In genomic region chr2:72931280-72931910, GRCh38 we compare ENCODE assay signal across 1 cellular context.
TF ChIP-seq lines count a peak whose summit lies in the region.

No MANE protein-coding gene starts in this region.

TF ChIP-seq in GM12878, 131 proteins besides CTCF, POLR2A, EP300 and RAD21 (continued from another document):
- TF ChIP-seq ATF2 (IDR thresholded peaks at IDR 0.05; ENCODE audit: low read length), result no peak
- TF ChIP-seq PAX8 (IDR thresholded peaks at IDR 0.05), result no peak
- no peak for TF ChIP-seq MYB (IDR thresholded peaks at IDR 0.05; ENCODE audit: borderline replicate concordance, low read depth, low read length)
- no peak for TF ChIP-seq ZNF687 (IDR thresholded peaks at IDR 0.05)
- TF ChIP-seq CHD1 (IDR thresholded peaks at IDR 0.05; ENCODE audit: low read depth, low read length), result no peak
- TF ChIP-seq STAT3 (IDR thresholded peaks at IDR 0.05; ENCODE audit: low read depth, low read length), result no peak
- TF ChIP-seq FOS (IDR thresholded peaks at IDR 0.05; ENCODE audit: borderline replicate concordance, extremely low read depth, insufficient read length), result no peak
- TF ChIP-seq, protein P1, sequence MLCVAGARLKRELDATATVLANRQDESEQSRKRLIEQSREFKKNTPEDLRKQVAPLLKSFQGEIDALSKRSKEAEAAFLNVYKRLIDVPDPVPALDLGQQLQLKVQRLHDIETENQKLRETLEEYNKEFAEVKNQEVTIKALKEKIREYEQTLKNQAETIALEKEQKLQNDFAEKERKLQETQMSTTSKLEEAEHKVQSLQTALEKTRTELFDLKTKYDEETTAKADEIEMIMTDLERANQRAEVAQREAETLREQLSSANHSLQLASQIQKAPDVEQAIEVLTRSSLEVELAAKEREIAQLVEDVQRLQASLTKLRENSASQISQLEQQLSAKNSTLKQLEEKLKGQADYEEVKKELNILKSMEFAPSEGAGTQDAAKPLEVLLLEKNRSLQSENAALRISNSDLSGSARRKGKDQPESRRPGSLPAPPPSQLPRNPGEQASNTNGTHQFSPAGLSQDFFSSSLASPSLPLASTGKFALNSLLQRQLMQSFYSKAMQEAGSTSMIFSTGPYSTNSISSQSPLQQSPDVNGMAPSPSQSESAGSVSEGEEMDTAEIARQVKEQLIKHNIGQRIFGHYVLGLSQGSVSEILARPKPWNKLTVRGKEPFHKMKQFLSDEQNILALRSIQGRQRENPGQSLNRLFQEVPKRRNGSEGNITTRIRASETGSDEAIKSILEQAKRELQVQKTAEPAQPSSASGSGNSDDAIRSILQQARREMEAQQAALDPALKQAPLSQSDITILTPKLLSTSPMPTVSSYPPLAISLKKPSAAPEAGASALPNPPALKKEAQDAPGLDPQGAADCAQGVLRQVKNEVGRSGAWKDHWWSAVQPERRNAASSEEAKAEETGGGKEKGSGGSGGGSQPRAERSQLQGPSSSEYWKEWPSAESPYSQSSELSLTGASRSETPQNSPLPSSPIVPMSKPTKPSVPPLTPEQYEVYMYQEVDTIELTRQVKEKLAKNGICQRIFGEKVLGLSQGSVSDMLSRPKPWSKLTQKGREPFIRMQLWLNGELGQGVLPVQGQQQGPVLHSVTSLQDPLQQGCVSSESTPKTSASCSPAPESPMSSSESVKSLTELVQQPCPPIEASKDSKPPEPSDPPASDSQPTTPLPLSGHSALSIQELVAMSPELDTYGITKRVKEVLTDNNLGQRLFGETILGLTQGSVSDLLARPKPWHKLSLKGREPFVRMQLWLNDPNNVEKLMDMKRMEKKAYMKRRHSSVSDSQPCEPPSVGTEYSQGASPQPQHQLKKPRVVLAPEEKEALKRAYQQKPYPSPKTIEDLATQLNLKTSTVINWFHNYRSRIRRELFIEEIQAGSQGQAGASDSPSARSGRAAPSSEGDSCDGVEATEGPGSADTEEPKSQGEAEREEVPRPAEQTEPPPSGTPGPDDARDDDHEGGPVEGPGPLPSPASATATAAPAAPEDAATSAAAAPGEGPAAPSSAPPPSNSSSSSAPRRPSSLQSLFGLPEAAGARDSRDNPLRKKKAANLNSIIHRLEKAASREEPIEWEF (IDR thresholded peaks at IDR 0.05; ENCODE audit: insufficient replicate concordance, low read depth, low read length), result no peak
- TF ChIP-seq ZNF207 (IDR thresholded peaks at IDR 0.05; ENCODE audit: borderline replicate concordance), result no peak
- TF ChIP-seq IRF3 (IDR thresholded peaks at IDR 0.05), result no peak
- TF ChIP-seq PBX3 (IDR thresholded peaks at IDR 0.05; ENCODE audit: insufficient replicate concordance, low read depth, low read length), result no peak
- no peak for TF ChIP-seq ZNF274 (IDR thresholded peaks at IDR 0.05; ENCODE audit: insufficient read depth, insufficient read length)
- no peak for TF ChIP-seq FOXM1 (IDR thresholded peaks at IDR 0.05; ENCODE audit: low read depth, low read length)
- TF ChIP-seq ZSCAN29 (IDR thresholded peaks at IDR 0.05), result no peak
- no peak for TF ChIP-seq SIX5 (IDR thresholded peaks at IDR 0.05; ENCODE audit: low read depth, low read length, severe bottlenecking)
- TF ChIP-seq NKRF (conservative IDR thresholded peaks at IDR 0.05), result no peak
